ENCODE assay signal across 1 cellular context in genomic region chr16:2084688-2085625, GRCh38.
TF ChIP-seq lines count a peak whose summit lies in the region.

No MANE protein-coding gene starts in this region.

TF ChIP-seq in IMR-90, 13 proteins besides CTCF, POLR2A, EP300 and RAD21:
- TF ChIP-seq RCOR1 (IDR thresholded peaks at IDR 0.05; ENCODE audit: insufficient replicate concordance, low read length) (no peak), RFX5 (IDR thresholded peaks at IDR 0.05; ENCODE audit: low read depth, low read length) (no peak), MAFK (IDR thresholded peaks at IDR 0.05; ENCODE audit: low read depth, low read length) (no peak), ELK1 (IDR thresholded peaks at IDR 0.05; ENCODE audit: borderline replicate concordance, low read depth, low read length) (no peak), SMC3 (IDR thresholded peaks at IDR 0.05; ENCODE audit: low read depth, low read length) (no peak), CEBPB (IDR thresholded peaks at IDR 0.05; ENCODE audit: low read depth, low read length) (no peak), NFE2L2 (IDR thresholded peaks at IDR 0.05; ENCODE audit: low read depth, low read length) (no peak), BHLHE40 (IDR thresholded peaks at IDR 0.05; ENCODE audit: low read depth, low read length) (no peak), MXI1 (IDR thresholded peaks at IDR 0.05; ENCODE audit: borderline replicate concordance, low read depth, low read length) (no peak), CHD1 (IDR thresholded peaks at IDR 0.05; ENCODE audit: low read depth, low read length) (no peak), USF2 (IDR thresholded peaks at IDR 0.05; ENCODE audit: low read depth, low read length) (no peak), MAZ (IDR thresholded peaks at IDR 0.05; ENCODE audit: borderline replicate concordance, low read depth, low read length) (no peak), FOS (IDR thresholded peaks at IDR 0.05; ENCODE audit: low read depth, low read length) (no peak)
